In the genomic region with DNA sequence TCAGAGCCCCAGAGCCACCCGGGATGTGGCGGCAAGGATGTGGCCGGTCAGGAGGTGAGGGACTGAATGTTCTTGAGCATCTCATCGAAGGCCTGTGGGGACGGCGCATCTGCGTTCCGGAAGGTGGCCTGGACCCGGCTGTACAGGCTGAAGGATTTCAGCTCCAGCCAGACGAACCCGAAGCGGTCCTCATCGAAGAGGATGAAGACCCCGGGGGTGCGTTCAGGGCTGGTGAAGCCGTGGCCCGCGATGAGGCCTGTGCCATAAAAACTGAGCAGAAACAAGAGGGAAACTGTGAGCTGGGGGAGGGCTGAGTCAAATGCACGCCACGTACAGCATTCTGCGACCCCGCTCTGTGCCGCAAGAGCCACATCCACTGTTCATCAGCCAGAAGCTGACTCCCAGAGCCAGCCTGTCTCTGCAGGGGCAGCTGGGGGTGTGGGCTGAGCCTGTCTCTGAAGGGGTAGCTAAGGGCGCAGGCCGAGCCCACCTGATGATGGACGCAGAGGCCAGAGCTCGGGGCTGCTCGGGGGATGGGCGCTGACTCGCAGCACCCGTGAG, we compare ENCODE assay signal across 1 cellular context.
TF ChIP-seq lines count a peak whose summit lies in the region.

No MANE protein-coding gene starts in this region.

TF ChIP-seq in HepG2, 621 proteins besides CTCF, POLR2A, EP300 and RAD21:
- TF ChIP-seq ZNF644 (CRISPR knock-in tag; IDR thresholded peaks at IDR 0.05; ENCODE audit: low read depth) (no peak), ZKSCAN5 (CRISPR knock-in tag; IDR thresholded peaks at IDR 0.05) (no peak), ZNF451 (CRISPR knock-in tag; IDR thresholded peaks at IDR 0.05) (no peak), AKAP8 (CRISPR knock-in tag; IDR thresholded peaks at IDR 0.05) (0 out of 2 replicates have a peak, but pooled peaks have one; percentile 21), ATF7-NPFF (CRISPR knock-in tag; IDR thresholded peaks at IDR 0.05; ENCODE audit: low read depth) (no peak), AGO2 (optimal IDR thresholded peaks at IDR 0.05; ENCODE audit: low read depth, low read length) (peak; percentile 93), YEATS2 (CRISPR knock-in tag; IDR thresholded peaks at IDR 0.05; ENCODE audit: borderline replicate concordance) (no peak), TGIF2 (CRISPR knock-in tag; IDR thresholded peaks at IDR 0.05) (no peak)
